Comparison of ENCODE assay signal across 24 cellular contexts in the genomic region with DNA sequence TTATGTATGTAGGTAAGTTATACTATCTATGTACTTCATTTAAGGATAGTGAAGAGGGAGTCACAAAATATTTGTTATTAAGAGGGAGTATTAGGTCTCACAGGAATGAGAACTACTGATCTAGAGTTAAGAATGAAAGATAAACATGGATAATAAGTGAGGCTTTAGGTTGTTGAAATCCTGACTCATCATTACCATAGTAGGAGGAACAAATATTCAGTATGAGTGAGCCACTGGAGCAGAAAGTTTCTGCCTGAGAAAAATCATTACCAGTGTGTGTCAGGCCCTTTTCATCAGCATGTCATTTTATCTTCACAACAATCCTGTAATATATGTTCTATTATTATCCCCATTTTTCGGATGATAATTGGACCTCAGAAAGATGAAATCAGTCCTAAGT. TPM values are rescaled to one million over a fixed set of nuclear protein-coding genes. Genes with fewer than 3 reads are reported as not detected.
DNase-seq lines count a peak whose midpoint lies in the region; ATAC-seq, FAIRE-seq and TF ChIP-seq lines count a peak whose summit lies in the region.
"Had no signal": no experiment of that assay in that cellular context is flagged by ENCODE, and none has a peak within 500 bp of the region (broad histone marks: within the 10 kb centered on the region; RNA-seq: fewer than 3 reads in every experiment).

No MANE protein-coding gene starts in this region.

- ATAC-seq in SK-N-SH treated with all-trans-retinoic acid at 6 μM for 48 hours: no peak
- ATAC-seq in GM12878: no peak
- no peak for ATAC-seq in HG02798 (IDR thresholded peaks at IDR 0.05; ENCODE audit: poor library complexity, unreplicated experiment)
- ATAC-seq: GM23338 had no signal

- no peaks in the 10 kb centered on the region for H3K27me3 ChIP-seq in SK-N-SH (ENCODE audit: insufficient read depth)
- H3K27me3 ChIP-seq in GM12878 (replicated peaks in 1 of 2; ENCODE audit: control insufficient read depth in 2 of 2, insufficient read depth in 2 of 2, low read length in 1 of 2): no peaks in the 10 kb centered on the region
- H3K27me3 ChIP-seq in BE2C: no peaks in the 10 kb centered on the region

- H3K27ac ChIP-seq in SK-N-SH (ENCODE audit: low read depth in 2 of 2, low read length in 1 of 2) (peak overlapping the region in 1 of 2 experiments; percentile 43; a peak in 2 of 4 replicates), GM12878 (ENCODE audit: control insufficient read depth, insufficient read depth) (no peak overlapping the region)
- H3K27ac ChIP-seq: RWPE1 had no signal

- H3K9ac ChIP-seq in SK-N-SH (no peak overlapping the region), GM12878 (ENCODE audit: control insufficient read depth, insufficient read depth, low read length) (no peak overlapping the region)

- SMC1A ChIA-PET in GM12878 (lab: Charles Lee; ENCODE audit: uncharacterized antibody, unreplicated experiment): interaction anchor here (0.7 kb wide), 1 partner anchor 322 kb away, joined by 3 read pairs; no protein-coding TSS in a partner anchor

- H2AFZ ChIP-seq in SK-N-SH (ENCODE audit: low read depth) (peak overlapping the region; percentile 30; the same call in 1 of the 2 replicates), GM12878 (ENCODE audit: control insufficient read depth, low read depth, low read length) (no peak overlapping the region)
- H2AFZ ChIP-seq: GM23338 had no signal

- H3K4me2 ChIP-seq in SK-N-SH (no peak overlapping the region), GM12878 (ENCODE audit: control insufficient read depth, insufficient read depth) (no peak overlapping the region)
- H3K4me2 ChIP-seq: GM23338 had no signal

- H3K4me1 ChIP-seq in SK-N-SH (ENCODE audit: control insufficient read depth in 1 of 2, insufficient read depth in 2 of 2, low read depth in 1 of 2, low read length in 1 of 2): no peaks in the 10 kb centered on the region
- no peaks in the 10 kb centered on the region for H3K4me1 ChIP-seq in GM12878 (ENCODE audit: control insufficient read depth, insufficient read depth, low read length)
- H3K4me1 ChIP-seq in BE2C: no peaks in the 10 kb centered on the region

- TF ChIP-seq RAD21 in SK-N-SH (IDR thresholded peaks at IDR 0.05; ENCODE audit: low read length): no peak
- TF ChIP-seq RAD21 in GM12878 (IDR thresholded peaks at IDR 0.05; ENCODE audit: insufficient read depth, low read depth, low read length): no peak

- no peaks in the 10 kb centered on the region for H3F3A ChIP-seq in SK-N-SH (replicated peaks; ENCODE audit: insufficient read depth)

- H3K9me2 ChIP-seq in SK-N-SH: no peaks in the 10 kb centered on the region

- H3K36me3 ChIP-seq in SK-N-SH (replicated peaks in 1 of 2; ENCODE audit: control insufficient read depth in 1 of 2, insufficient read depth in 2 of 2, low read length in 1 of 2) (no peaks in the 10 kb centered on the region), GM12878 (ENCODE audit: control insufficient read depth in 2 of 2, insufficient read depth in 2 of 2, low read length in 1 of 2) (no peaks in the 10 kb centered on the region), BE2C (no peaks in the 10 kb centered on the region)

- no peak for TF ChIP-seq CTCF in SK-N-SH (IDR thresholded peaks at IDR 0.05)
- no peak for TF ChIP-seq CTCF in GM12878 (IDR thresholded peaks at IDR 0.05 in 2 of 3, conservative IDR thresholded peaks at IDR 0.05 in 1 of 3; ENCODE audit: control insufficient read depth in 2 of 3, extremely low read depth in 1 of 3, insufficient read depth in 1 of 3, low read depth in 3 of 3, low read length in 3 of 3)
- TF ChIP-seq CTCF in BE2C (IDR thresholded peaks at IDR 0.05; ENCODE audit: low read depth, low read length): no peak

- no peaks in the 10 kb centered on the region for H3K79me2 ChIP-seq in SK-N-SH (ENCODE audit: insufficient read depth)
- H3K79me2 ChIP-seq in GM12878 (ENCODE audit: control insufficient read depth, insufficient read depth, low read length): no peaks in the 10 kb centered on the region

- POLR2A ChIA-PET in SK-N-SH (lab: Yijun Ruan, JAX): no interaction called here
- POLR2A ChIA-PET in GM12878 (lab: Charles Lee): no interaction called here

- no peak for TF ChIP-seq POLR2A in GM12878 (IDR thresholded peaks at IDR 0.05; ENCODE audit: low read depth, low read length)

- no TSS peak for BruUV-seq in GM12878 (replicated peaks; lab: Mats Ljungman, UMichigan)

- no peak for TF ChIP-seq EP300 in SK-N-SH (IDR thresholded peaks at IDR 0.05; ENCODE audit: borderline replicate concordance in 1 of 2, low read depth in 1 of 2, low read length in 1 of 2)
- no peak for TF ChIP-seq EP300 in GM12878 (IDR thresholded peaks at IDR 0.05; ENCODE audit: borderline replicate concordance in 1 of 2, control insufficient read depth in 1 of 2, low read depth in 2 of 2, low read length in 2 of 2)

- H3K9me3 ChIP-seq in SK-N-SH (no peaks in the 10 kb centered on the region), GM12878 (replicated peaks; ENCODE audit: control insufficient read depth, insufficient read depth, low read length) (no peaks in the 10 kb centered on the region), BE2C (no peaks in the 10 kb centered on the region)

- no peak overlapping the region for H3K4me3 ChIP-seq in SK-N-SH (ENCODE audit: low read depth in 2 of 2, low read length in 1 of 2)
- H3K4me3 ChIP-seq in GM12878: no peak overlapping the region
- H3K4me3 ChIP-seq in BE2C (ENCODE audit: low read depth, low read length): no peak overlapping the region
- H3K4me3 ChIP-seq: GM23338 had no signal

- in situ Hi-C loops in GM12878 (cut with MboI): no loop called here

- WGBS in SK-N-SH (ENCODE audit: low lambda C conversion rate): 5% methylated on average over 1 of the region's 1 CpG
- WGBS in GM12878 (ENCODE audit: insufficient coverage, insufficient replicate concordance, low lambda C conversion rate, missing lambda C conversion rate): 0% methylated on average over 1 of the region's 1 CpG

- RAD21 ChIA-PET in GM12878 (lab: Charles Lee; ENCODE audit: unreplicated experiment): no interaction called here

- no peak for FAIRE-seq in GM12878 (lab: Jason Lieb, UNC)

- DNase-seq in SK-N-SH (no peak), GM12878 (ENCODE audit: low read depth, low spot score) (no peak), kidney glomerular epithelial cell (lab: John Stamatoyannopoulos, UW) (peak; percentile 31), NCI-H524 treated with DMSO at 0.1 percent for 48 hours (lab: John Stamatoyannopoulos, UW) (no peak), BE2C (no peak), NCI-H1436 treated with DMSO at 0.1 percent for 48 hours (lab: John Stamatoyannopoulos, UW) (no peak)
- DNase-seq: 8988T; C1 segment of cervical spinal cord; CD4-positive, alpha-beta memory T cell; COR-L47; DMS 273 treated with DMSO at 0.1 percent for 48 hours; H9; HFFc6; KG1; MM.1S; NCI-H1694 treated with DMSO at 0.1 percent for 48 hours; NCI-H2081; NCI-H2227 treated with DMSO at 0.1 percent for 48 hours; SHP77 had no signal

- CTCF ChIA-PET in SK-N-SH (lab: Yijun Ruan, JAX) (interaction anchor here (1.0 kb wide), 1 partner anchor 18 kb away, joined by 3 read pairs; no protein-coding TSS in a partner anchor), GM12878 (lab: Yijun Ruan, JAX) (no interaction called here)

- no peaks in the 10 kb centered on the region for H4K20me1 ChIP-seq in SK-N-SH (ENCODE audit: insufficient read depth)
- H4K20me1 ChIP-seq in GM12878 (ENCODE audit: control insufficient read depth, insufficient read depth): no peaks in the 10 kb centered on the region

- intact Hi-C loops in GM12878 (cut with micrococcal nuclease; ENCODE audit: unreplicated experiment): loop anchor here (10.0 kb wide), 1 partner anchor 331 kb away; no protein-coding TSS in a partner anchor

TF ChIP-seq in SK-N-SH, 30 proteins besides CTCF, POLR2A, EP300 and RAD21 (continues in another document):
- TF ChIP-seq NFIC (IDR thresholded peaks at IDR 0.05; ENCODE audit: borderline replicate concordance) (no peak), GATA2 (CRISPR knock-in tag; IDR thresholded peaks at IDR 0.05) (no peak)

TF ChIP-seq in SK-N-SH treated with all-trans-retinoic acid at 6 μM for 48 hours, 23 proteins besides CTCF, POLR2A, EP300 and RAD21 (continues in another document):
- TF ChIP-seq ZFP30 (CRISPR knock-in tag; IDR thresholded peaks at IDR 0.05) (no peak), SNAI2 (CRISPR knock-in tag; IDR thresholded peaks at IDR 0.05) (no peak), RARB (CRISPR knock-in tag; IDR thresholded peaks at IDR 0.05) (no peak), CSDC2 (CRISPR knock-in tag; IDR thresholded peaks at IDR 0.05) (no peak), ZNF70 (CRISPR knock-in tag; IDR thresholded peaks at IDR 0.05) (no peak), OSR1 (CRISPR knock-in tag; IDR thresholded peaks at IDR 0.05) (no peak), TCF4 (CRISPR knock-in tag; IDR thresholded peaks at IDR 0.05; ENCODE audit: borderline replicate concordance) (no peak)

TF ChIP-seq in GM12878, 131 proteins besides CTCF, POLR2A, EP300 and RAD21 (continues in another document):
- no peak for TF ChIP-seq STAT3 (IDR thresholded peaks at IDR 0.05; ENCODE audit: low read depth, low read length)
- TF ChIP-seq CEBPB (IDR thresholded peaks at IDR 0.05; ENCODE audit: borderline replicate concordance in 1 of 2, low read depth in 2 of 2, low read length in 2 of 2): no peak

RNA-seq across cellular contexts. Expression of gene IGSF1, which starts 27.2 kb away (rescaled TPM):
- polyA plus RNA-seq in SK-N-SH (2012; rRNA removed) (0.92 and 1.2 TPM in 2 replicates), GM12878 (2011; rRNA removed) (0.04 TPM in 1 of 2 replicates, not detected in the other), GM12878 (2014; fragmentation: Illumina TruSeq; extraction: Trizol) (not detected in 2 replicates), GM12878 (2014; fragmentation: Nextera tagmentation; extraction: Ambion mirVana) (not detected), GM12878 (2014; rRNA removed) (not detected in 2 replicates), GM12878 (2016; fragmentation: Nextera tagmentation; extraction: Ambion mirVana) (not detected)
- 0.54 and 0.69 TPM in 2 replicates for polyA plus RNA-seq in SK-N-SH (2012; cell fraction: cytosol; rRNA removed)
- 3.0 and 3.6 TPM in 2 replicates for polyA plus RNA-seq in SK-N-SH (2012; cell fraction: nucleus; rRNA removed)
- not detected in 2 replicates for total RNA-seq in GM12878 (2013; cell fraction: nucleolus; rRNA removed)
- total RNA-seq in GM12878 (2014; rRNA removed) (not detected in 2 replicates), GM12878 (2014; rRNA removed; fragmentation: Illumina TruSeq; extraction: Trizol) (not detected in 2 replicates), GM12878 (2021) (0.08 TPM in 1 of 2 replicates, not detected in the other)
- polyA plus RNA-seq in GM12878 (2011; ENCODE audit: low read depth): 0.09 TPM
- 0.01 and 0.05 TPM in 2 replicates for polyA plus RNA-seq in GM12878 (2011; cell fraction: cytosol; rRNA removed)
- 0.04 TPM in 2 replicates for polyA plus RNA-seq in GM12878 (2011; cell fraction: nucleus; rRNA removed)
- 0.05 and 0.14 TPM in 2 replicates for polyA plus RNA-seq in GM12878 (2012)
- 0.05 TPM in 1 of 2 replicates, not detected in the other for polyA minus RNA-seq in GM12878 (2011; rRNA and poly(A)+ RNA removed)
- polyA minus RNA-seq in GM12878 (2011; cell fraction: cytosol; rRNA and poly(A)+ RNA removed): not detected in 2 replicates
- polyA minus RNA-seq in GM12878 (2011; cell fraction: nucleus; rRNA and poly(A)+ RNA removed): not detected in 2 replicates
- not detected for polyA plus RNA-seq in BE2C (2012; ENCODE audit: insufficient read depth, insufficient read length, low read depth)
- total RNA-seq: CD4-positive, alpha-beta memory T cell; HFFc6 had no signal
- polyA plus RNA-seq: AG04450; CD4-positive, alpha-beta memory T cell had no signal
